8 cellular contexts compared by ENCODE assay signal in the genomic region with DNA sequence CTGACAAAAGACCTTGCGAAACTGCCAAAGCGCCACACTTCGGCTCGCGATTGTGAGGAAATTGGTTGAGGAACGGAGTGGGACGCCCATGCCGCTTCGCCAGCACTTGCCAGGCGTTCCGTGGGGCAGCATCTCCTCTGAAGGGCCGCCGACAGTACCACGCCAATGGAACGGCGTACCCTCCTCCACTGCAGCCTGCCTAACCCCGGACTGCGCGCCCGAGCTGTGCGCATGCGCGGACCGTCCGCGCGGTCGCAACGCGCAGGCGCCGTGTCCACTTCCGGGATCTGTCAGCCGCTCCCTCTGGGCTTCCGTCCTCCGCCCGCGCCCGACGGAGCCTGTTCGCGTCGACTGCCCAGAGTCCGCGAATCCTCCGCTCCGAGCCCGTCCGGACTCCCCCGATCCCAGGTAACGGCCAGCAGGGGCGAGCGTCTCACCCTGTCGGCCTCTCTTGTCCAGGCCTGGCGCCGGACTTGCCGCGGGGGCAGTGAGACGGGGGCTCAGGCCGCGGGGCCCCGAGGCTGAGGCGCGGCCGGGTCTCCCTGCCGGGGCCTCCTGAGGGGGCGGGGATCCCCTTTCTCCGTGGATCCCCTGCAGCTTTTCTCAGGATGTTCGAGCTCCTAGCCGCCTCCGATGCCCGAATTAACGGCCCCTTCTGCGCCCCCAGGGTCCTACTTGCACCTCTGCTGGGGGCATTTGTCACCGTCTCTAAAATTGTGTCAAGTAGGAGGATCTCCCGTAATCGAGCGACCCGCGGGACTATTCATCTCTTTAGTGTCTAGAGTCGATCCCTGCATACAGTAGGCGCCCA. TPM values are rescaled to one million over a fixed set of nuclear protein-coding genes. Genes with fewer than 3 reads are reported as not detected.
DNase-seq lines count a peak whose midpoint lies in the region; ATAC-seq and TF ChIP-seq lines count a peak whose summit lies in the region.

TSS of gene ARPC1A (plus strand) at position 302 of the 811 bp plus-strand sequence. CDS start 7,456 bp downstream, outside the sequence.

- H3K9me3 Mint-ChIP-seq in activated naive CD8-positive, alpha-beta T cell (ENCODE audit: low read depth) = no peaks in the 10 kb centered on the region
- H3K9me3 Mint-ChIP-seq in glutamatergic neuron (ENCODE audit: unreplicated experiment) = peaks cover 9% of the 10 kb centered on the region

- H4K20me1 ChIP-seq in osteoblast (ENCODE audit: insufficient read depth, low read length) = peaks cover 19% of the 10 kb centered on the region

- no peaks in the 10 kb centered on the region for H3K36me3 Mint-ChIP-seq in activated naive CD8-positive, alpha-beta T cell
- H3K36me3 Mint-ChIP-seq in glutamatergic neuron (ENCODE audit: unreplicated experiment) = no peaks in the 10 kb centered on the region

- peak; percentile 72 for DNase-seq in GM12864 (ENCODE audit: low read depth)
- DNase-seq in NCI-H1105 treated with DMSO at 0.1 percent for 48 hours (lab: John Stamatoyannopoulos, UW) = peak; percentile 87
- DNase-seq in SKM-1 treated with dmso at 0.1 percent for 144 hours (lab: John Stamatoyannopoulos, UW; ENCODE audit: unreplicated experiment) = peak; percentile 83
- peak; percentile 92 for DNase-seq in glutamatergic neuron
- DNase-seq in osteoblast (ENCODE audit: insufficient read length, low spot score, missing footprints) = peak; percentile 98
- peak; percentile 89 for DNase-seq in testis

- peaks cover 52% of the 10 kb centered on the region for H3K79me2 ChIP-seq in osteoblast (ENCODE audit: insufficient read depth, low read length)

- peak; percentile 90 for ATAC-seq in HG02642 (IDR thresholded peaks at IDR 0.05; ENCODE audit: poor library complexity, unreplicated experiment)

- H3K4me2 ChIP-seq in osteoblast (ENCODE audit: insufficient read depth, low read length) = peak within 1 kb of the TSS; percentile 93

- TF ChIP-seq CTCF in GM12864 (IDR thresholded peaks at IDR 0.05; ENCODE audit: low read depth, low read length, missing control alignments) (no peak), glutamatergic neuron (IDR thresholded peaks at IDR 0.05; ENCODE audit: partially characterized antibody, unreplicated experiment) (peak; percentile 28), osteoblast (IDR thresholded peaks at IDR 0.05; ENCODE audit: extremely low read depth, low read depth, low read length) (peak; percentile 33), testis (IDR thresholded peaks at IDR 0.05) (peak in 2 of 3 experiments; percentile 12 to 18)

- peak within 1 kb of the TSS; percentile 95 for H2AFZ ChIP-seq in osteoblast (ENCODE audit: low read length)

- H3K27me3 ChIP-seq in osteoblast (ENCODE audit: insufficient read depth, low read length) (no peaks in the 10 kb centered on the region), testis (no peaks in the 10 kb centered on the region)

- intact Hi-C loops in testis (cut with DNase I; ENCODE audit: low total_unique reads) = no loop called here

- H3K36me3 ChIP-seq in osteoblast (ENCODE audit: insufficient read depth, low read length) (peaks cover 4% of the 10 kb centered on the region), testis (ENCODE audit: low read depth, missing control alignments) (no peaks in the 10 kb centered on the region)

- H3K4me1 ChIP-seq in osteoblast (ENCODE audit: insufficient read depth, low read length) = peaks cover 28% of the 10 kb centered on the region
- H3K4me1 ChIP-seq in testis = peaks cover 31% of the 10 kb centered on the region

- H3K9me3 ChIP-seq in osteoblast (ENCODE audit: low read depth, low read length) (no peaks in the 10 kb centered on the region), testis (no peaks in the 10 kb centered on the region)

- WGBS in testis, 2 donors = 0% methylated on average over 29 to 75 of the region's 82 CpGs

- peak within 1 kb of the TSS; percentile 94 for H3K4me3 Mint-ChIP-seq in activated naive CD8-positive, alpha-beta T cell
- H3K4me3 Mint-ChIP-seq in glutamatergic neuron (ENCODE audit: unreplicated experiment) = peak within 1 kb of the TSS; percentile 96

- H3K27me3 Mint-ChIP-seq in activated naive CD8-positive, alpha-beta T cell = no peaks in the 10 kb centered on the region
- peaks cover 9% of the 10 kb centered on the region for H3K27me3 Mint-ChIP-seq in glutamatergic neuron (ENCODE audit: unreplicated experiment)

- peaks cover 39% of the 10 kb centered on the region for H3K4me1 Mint-ChIP-seq in activated naive CD8-positive, alpha-beta T cell (ENCODE audit: low read depth)
- peaks cover 8% of the 10 kb centered on the region for H3K4me1 Mint-ChIP-seq in glutamatergic neuron (ENCODE audit: low read depth, unreplicated experiment)

- H3K4me3 ChIP-seq in GM12864 (ENCODE audit: low read depth, low read length) (peak within 1 kb of the TSS; percentile 83), osteoblast (ENCODE audit: insufficient read depth, low read length) (peak within 1 kb of the TSS; percentile 87), testis (peak within 1 kb of the TSS; percentile 80 to 95)

- peak within 1 kb of the TSS; percentile 86 for H3K27ac Mint-ChIP-seq in activated naive CD8-positive, alpha-beta T cell
- H3K27ac Mint-ChIP-seq in glutamatergic neuron (ENCODE audit: unreplicated experiment) = peak within 1 kb of the TSS; percentile 84

- TF ChIP-seq POLR2A in testis (IDR thresholded peaks at IDR 0.05) = no peak

- H3K27ac ChIP-seq in osteoblast (ENCODE audit: low read depth, low read length) (peak within 1 kb of the TSS; percentile 79), testis (peak within 1 kb of the TSS; percentile 82)

RNA-seq across cellular contexts. Expression of gene ARPC1A, which starts in this region (rescaled TPM):
- total RNA-seq in glutamatergic neuron (ENCODE audit: unreplicated experiment) (173 TPM), osteoblast (132 and 158 TPM in 2 replicates), testis (100 to 1,000 TPM in 1 of 2 donors, 10 to 100 TPM in 1; 91.8 to 120 TPM)
- 117 TPM for polyA plus RNA-seq in testis (ENCODE audit: insufficient read depth, low read depth, low replicate concordance)

Comparison
In these comparisons a context has a peak if more than half of its experiments do, and no peak if none do; other contexts are left out.
1. Peak in every context shown above with its lines: DNase-seq, ATAC-seq, H3K4me3 ChIP-seq and H3K27ac ChIP-seq.